ENCODE assay signal across 1 cellular context in the genomic region with DNA sequence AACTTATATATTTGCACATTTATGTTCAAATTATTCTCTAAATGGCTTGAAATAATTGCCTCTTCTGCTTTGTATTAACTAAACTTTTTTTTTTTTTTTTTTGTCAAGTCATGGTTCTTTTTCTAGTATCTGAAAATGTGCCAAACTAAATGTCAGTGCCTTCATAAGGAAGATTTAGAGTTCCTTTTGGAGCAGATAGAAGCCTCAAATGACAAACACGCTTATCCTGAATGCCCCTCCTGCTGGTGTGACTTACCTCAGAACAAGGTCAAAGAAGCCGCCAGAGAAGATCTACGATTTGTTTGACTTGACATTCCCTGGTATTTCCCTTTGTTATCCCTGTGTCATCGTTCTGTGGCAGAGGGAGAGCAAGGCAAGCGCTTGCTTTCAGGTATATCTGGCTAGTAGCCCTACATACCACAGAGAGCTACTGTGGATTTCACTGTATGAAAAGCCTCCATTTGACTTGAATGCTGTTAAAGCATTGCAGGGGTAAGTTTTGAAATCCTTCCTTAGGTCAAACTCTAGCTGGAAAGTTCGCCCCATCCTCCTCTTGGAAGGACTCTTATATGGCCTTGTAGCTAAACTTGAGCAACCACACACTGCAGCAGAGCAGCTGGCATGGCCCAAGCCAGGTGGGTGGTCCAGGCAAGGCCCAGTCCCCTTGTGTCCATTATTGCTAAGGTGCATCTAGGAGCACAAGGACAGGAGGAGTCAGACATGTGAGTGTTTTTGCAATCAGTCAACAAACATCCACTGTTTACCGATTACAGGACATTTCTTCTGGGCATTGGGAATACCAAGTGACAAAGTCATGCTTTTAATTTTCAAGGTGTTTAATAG.
TF ChIP-seq lines count a peak whose summit lies in the region.

No MANE protein-coding gene starts in this region.

TF ChIP-seq in HepG2, 621 proteins besides CTCF, POLR2A, EP300 and RAD21 (continued from another document and continues in another):
- TF ChIP-seq, protein P1, sequence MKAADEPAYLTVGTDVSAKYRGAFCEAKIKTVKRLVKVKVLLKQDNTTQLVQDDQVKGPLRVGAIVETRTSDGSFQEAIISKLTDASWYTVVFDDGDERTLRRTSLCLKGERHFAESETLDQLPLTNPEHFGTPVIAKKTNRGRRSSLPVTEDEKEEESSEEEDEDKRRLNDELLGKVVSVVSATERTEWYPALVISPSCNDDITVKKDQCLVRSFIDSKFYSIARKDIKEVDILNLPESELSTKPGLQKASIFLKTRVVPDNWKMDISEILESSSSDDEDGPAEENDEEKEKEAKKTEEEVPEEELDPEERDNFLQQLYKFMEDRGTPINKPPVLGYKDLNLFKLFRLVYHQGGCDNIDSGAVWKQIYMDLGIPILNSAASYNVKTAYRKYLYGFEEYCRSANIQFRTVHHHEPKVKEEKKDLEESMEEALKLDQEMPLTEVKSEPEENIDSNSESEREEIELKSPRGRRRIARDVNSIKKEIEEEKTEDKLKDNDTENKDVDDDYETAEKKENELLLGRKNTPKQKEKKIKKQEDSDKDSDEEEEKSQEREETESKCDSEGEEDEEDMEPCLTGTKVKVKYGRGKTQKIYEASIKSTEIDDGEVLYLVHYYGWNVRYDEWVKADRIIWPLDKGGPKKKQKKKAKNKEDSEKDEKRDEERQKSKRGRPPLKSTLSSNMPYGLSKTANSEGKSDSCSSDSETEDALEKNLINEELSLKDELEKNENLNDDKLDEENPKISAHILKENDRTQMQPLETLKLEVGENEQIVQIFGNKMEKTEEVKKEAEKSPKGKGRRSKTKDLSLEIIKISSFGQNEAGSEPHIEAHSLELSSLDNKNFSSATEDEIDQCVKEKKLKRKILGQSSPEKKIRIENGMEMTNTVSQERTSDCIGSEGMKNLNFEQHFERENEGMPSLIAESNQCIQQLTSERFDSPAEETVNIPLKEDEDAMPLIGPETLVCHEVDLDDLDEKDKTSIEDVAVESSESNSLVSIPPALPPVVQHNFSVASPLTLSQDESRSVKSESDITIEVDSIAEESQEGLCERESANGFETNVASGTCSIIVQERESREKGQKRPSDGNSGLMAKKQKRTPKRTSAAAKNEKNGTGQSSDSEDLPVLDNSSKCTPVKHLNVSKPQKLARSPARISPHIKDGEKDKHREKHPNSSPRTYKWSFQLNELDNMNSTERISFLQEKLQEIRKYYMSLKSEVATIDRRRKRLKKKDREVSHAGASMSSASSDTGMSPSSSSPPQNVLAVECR (CRISPR knock-in tag; IDR thresholded peaks at IDR 0.05; ENCODE audit: borderline replicate concordance): 0 out of 2 replicates have a peak, but pooled peaks have one; percentile 32
- TF ChIP-seq ATF1 (CRISPR knock-in tag; IDR thresholded peaks at IDR 0.05) (no peak; the same call in 1 of the 2 replicates), YY1 (IDR thresholded peaks at IDR 0.05; ENCODE audit: insufficient read depth, insufficient replicate concordance, low read depth, low read length) (no peak), SMC3 (IDR thresholded peaks at IDR 0.05; ENCODE audit: low read length) (peak; percentile 30; the same call in 1 of the 2 replicates), ZNF121 (CRISPR knock-in tag; IDR thresholded peaks at IDR 0.05) (no peak), NCOA1 (CRISPR knock-in tag; IDR thresholded peaks at IDR 0.05) (peak; percentile 63; the same call in 1 of the 2 replicates), TEAD3 (CRISPR knock-in tag; optimal IDR thresholded peaks at IDR 0.05; ENCODE audit: borderline replicate concordance) (peak; percentile 99), NKX3-1 (CRISPR knock-in tag; IDR thresholded peaks at IDR 0.05) (0 out of 2 replicates have a peak, but pooled peaks have one; percentile 26), ZNF331 (CRISPR knock-in tag; IDR thresholded peaks at IDR 0.05) (peak; percentile 49; the same call in 1 of the 2 replicates), BORCS8-MEF2B (CRISPR knock-in tag; IDR thresholded peaks at IDR 0.05) (0 out of 2 replicates have a peak, but pooled peaks have one; percentile 37), ADNP (CRISPR knock-in tag; IDR thresholded peaks at IDR 0.05) (no peak), POLR2AphosphoS2 (IDR thresholded peaks at IDR 0.05; ENCODE audit: low read depth, low read length) (no peak), HNRNPUL1 (IDR thresholded peaks at IDR 0.05; ENCODE audit: low read depth, low read length) (no peak), NFIC (IDR thresholded peaks at IDR 0.05; ENCODE audit: low read length) (peak; percentile 60; the same call in 1 of the 2 replicates), RFXAP (CRISPR knock-in tag; IDR thresholded peaks at IDR 0.05; ENCODE audit: borderline replicate concordance) (no peak), ZFP1 (CRISPR knock-in tag; IDR thresholded peaks at IDR 0.05) (0 out of 2 replicates have a peak, but pooled peaks have one; percentile 47), HOXA9 (CRISPR knock-in tag; IDR thresholded peaks at IDR 0.05; ENCODE audit: borderline replicate concordance) (no peak; the same call in 1 of the 2 replicates), ZNF850 (CRISPR knock-in tag; conservative IDR thresholded peaks at IDR 0.05) (no peak), ZNF563 (CRISPR knock-in tag; IDR thresholded peaks at IDR 0.05) (no peak), KMT2A (CRISPR knock-in tag; IDR thresholded peaks at IDR 0.05) (peak; percentile 75), EZH2 (conservative IDR thresholded peaks at IDR 0.05; ENCODE audit: low read depth, low read length) (no peak), HDAC1 (CRISPR knock-in tag; IDR thresholded peaks at IDR 0.05) (peak; percentile 83), NR1H2 (CRISPR knock-in tag; IDR thresholded peaks at IDR 0.05; ENCODE audit: borderline replicate concordance, low read depth) (0 out of 2 replicates have a peak, but pooled peaks have one; percentile 67), ZNF674 (CRISPR knock-in tag; IDR thresholded peaks at IDR 0.05; ENCODE audit: low read depth) (no peak), NFKB2 (CRISPR knock-in tag; IDR thresholded peaks at IDR 0.05; ENCODE audit: borderline replicate concordance) (no peak), ZNF180 (CRISPR knock-in tag; IDR thresholded peaks at IDR 0.05; ENCODE audit: borderline replicate concordance, low read depth) (no peak), ZNF460 (CRISPR knock-in tag; IDR thresholded peaks at IDR 0.05; ENCODE audit: borderline replicate concordance) (no peak), ZNF225 (CRISPR knock-in tag; IDR thresholded peaks at IDR 0.05) (no peak), ZNF34 (CRISPR knock-in tag; IDR thresholded peaks at IDR 0.05; ENCODE audit: borderline replicate concordance) (no peak)
- TF ChIP-seq, protein P2, sequence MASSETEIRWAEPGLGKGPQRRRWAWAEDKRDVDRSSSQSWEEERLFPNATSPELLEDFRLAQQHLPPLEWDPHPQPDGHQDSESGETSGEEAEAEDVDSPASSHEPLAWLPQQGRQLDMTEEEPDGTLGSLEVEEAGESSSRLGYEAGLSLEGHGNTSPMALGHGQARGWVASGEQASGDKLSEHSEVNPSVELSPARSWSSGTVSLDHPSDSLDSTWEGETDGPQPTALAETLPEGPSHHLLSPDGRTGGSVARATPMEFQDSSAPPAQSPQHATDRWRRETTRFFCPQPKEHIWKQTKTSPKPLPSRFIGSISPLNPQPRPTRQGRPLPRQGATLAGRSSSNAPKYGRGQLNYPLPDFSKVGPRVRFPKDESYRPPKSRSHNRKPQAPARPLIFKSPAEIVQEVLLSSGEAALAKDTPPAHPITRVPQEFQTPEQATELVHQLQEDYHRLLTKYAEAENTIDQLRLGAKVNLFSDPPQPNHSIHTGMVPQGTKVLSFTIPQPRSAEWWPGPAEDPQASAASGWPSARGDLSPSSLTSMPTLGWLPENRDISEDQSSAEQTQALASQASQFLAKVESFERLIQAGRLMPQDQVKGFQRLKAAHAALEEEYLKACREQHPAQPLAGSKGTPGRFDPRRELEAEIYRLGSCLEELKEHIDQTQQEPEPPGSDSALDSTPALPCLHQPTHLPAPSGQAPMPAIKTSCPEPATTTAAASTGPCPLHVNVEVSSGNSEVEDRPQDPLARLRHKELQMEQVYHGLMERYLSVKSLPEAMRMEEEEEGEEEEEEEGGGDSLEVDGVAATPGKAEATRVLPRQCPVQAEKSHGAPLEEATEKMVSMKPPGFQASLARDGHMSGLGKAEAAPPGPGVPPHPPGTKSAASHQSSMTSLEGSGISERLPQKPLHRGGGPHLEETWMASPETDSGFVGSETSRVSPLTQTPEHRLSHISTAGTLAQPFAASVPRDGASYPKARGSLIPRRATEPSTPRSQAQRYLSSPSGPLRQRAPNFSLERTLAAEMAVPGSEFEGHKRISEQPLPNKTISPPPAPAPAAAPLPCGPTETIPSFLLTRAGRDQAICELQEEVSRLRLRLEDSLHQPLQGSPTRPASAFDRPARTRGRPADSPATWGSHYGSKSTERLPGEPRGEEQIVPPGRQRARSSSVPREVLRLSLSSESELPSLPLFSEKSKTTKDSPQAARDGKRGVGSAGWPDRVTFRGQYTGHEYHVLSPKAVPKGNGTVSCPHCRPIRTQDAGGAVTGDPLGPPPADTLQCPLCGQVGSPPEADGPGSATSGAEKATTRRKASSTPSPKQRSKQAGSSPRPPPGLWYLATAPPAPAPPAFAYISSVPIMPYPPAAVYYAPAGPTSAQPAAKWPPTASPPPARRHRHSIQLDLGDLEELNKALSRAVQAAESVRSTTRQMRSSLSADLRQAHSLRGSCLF (CRISPR knock-in tag; IDR thresholded peaks at IDR 0.05; ENCODE audit: borderline replicate concordance): no peak
- TF ChIP-seq, protein P3, sequence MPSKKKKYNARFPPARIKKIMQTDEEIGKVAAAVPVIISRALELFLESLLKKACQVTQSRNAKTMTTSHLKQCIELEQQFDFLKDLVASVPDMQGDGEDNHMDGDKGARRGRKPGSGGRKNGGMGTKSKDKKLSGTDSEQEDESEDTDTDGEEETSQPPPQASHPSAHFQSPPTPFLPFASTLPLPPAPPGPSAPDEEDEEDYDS (CRISPR knock-in tag; IDR thresholded peaks at IDR 0.05): peak; percentile 57; the same call in 1 of the 2 replicates
- TF ChIP-seq, protein P4, sequence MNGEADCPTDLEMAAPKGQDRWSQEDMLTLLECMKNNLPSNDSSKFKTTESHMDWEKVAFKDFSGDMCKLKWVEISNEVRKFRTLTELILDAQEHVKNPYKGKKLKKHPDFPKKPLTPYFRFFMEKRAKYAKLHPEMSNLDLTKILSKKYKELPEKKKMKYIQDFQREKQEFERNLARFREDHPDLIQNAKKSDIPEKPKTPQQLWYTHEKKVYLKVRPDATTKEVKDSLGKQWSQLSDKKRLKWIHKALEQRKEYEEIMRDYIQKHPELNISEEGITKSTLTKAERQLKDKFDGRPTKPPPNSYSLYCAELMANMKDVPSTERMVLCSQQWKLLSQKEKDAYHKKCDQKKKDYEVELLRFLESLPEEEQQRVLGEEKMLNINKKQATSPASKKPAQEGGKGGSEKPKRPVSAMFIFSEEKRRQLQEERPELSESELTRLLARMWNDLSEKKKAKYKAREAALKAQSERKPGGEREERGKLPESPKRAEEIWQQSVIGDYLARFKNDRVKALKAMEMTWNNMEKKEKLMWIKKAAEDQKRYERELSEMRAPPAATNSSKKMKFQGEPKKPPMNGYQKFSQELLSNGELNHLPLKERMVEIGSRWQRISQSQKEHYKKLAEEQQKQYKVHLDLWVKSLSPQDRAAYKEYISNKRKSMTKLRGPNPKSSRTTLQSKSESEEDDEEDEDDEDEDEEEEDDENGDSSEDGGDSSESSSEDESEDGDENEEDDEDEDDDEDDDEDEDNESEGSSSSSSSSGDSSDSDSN (CRISPR knock-in tag; IDR thresholded peaks at IDR 0.05): no peak
- TF ChIP-seq, protein P5, sequence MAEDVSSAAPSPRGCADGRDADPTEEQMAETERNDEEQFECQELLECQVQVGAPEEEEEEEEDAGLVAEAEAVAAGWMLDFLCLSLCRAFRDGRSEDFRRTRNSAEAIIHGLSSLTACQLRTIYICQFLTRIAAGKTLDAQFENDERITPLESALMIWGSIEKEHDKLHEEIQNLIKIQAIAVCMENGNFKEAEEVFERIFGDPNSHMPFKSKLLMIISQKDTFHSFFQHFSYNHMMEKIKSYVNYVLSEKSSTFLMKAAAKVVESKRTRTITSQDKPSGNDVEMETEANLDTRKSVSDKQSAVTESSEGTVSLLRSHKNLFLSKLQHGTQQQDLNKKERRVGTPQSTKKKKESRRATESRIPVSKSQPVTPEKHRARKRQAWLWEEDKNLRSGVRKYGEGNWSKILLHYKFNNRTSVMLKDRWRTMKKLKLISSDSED (CRISPR knock-in tag; IDR thresholded peaks at IDR 0.05): no peak
- TF ChIP-seq, protein P6, sequence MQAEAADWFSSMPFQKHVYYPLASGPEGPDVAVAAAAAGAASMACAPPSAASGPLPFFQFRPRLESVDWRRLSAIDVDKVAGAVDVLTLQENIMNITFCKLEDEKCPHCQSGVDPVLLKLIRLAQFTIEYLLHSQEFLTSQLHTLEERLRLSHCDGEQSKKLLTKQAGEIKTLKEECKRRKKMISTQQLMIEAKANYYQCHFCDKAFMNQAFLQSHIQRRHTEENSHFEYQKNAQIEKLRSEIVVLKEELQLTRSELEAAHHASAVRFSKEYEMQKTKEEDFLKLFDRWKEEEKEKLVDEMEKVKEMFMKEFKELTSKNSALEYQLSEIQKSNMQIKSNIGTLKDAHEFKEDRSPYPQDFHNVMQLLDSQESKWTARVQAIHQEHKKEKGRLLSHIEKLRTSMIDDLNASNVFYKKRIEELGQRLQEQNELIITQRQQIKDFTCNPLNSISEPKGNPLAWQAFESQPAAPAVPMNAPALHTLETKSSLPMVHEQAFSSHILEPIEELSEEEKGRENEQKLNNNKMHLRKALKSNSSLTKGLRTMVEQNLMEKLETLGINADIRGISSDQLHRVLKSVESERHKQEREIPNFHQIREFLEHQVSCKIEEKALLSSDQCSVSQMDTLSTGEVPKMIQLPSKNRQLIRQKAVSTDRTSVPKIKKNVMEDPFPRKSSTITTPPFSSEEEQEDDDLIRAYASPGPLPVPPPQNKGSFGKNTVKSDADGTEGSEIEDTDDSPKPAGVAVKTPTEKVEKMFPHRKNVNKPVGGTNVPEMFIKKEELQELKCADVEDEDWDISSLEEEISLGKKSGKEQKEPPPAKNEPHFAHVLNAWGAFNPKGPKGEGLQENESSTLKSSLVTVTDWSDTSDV (CRISPR knock-in tag; IDR thresholded peaks at IDR 0.05): no peak
